Comparison of ENCODE assay signal across 15 cellular contexts in genomic region chr15:89329329-89330084, GRCh38. TPM values are rescaled to one million over a fixed set of nuclear protein-coding genes. Genes with fewer than 3 reads are reported as not detected.
DNase-seq lines count a peak whose midpoint lies in the region; ATAC-seq and TF ChIP-seq lines count a peak whose summit lies in the region.
"Had no signal": no experiment of that assay in that cellular context is flagged by ENCODE, and none has a peak within 500 bp of the region (broad histone marks: within the 10 kb centered on the region; RNA-seq: fewer than 3 reads in every experiment).

No MANE protein-coding gene starts in this region.

- H3K36me3 Mint-ChIP-seq in activated T-helper 1 cell treated with anti-CD3 and anti-CD28 coated beads, Interleukin-12 subunit alpha, Interleukin-12 subunit beta, Interleukin-2, Interleukin-4 antibody, amounts not matched to agents 30 ng/mL and 10 ng/mL and 1 ng/mL, durations not matched to agents 14 hours and 24 hours and 36 hours (ENCODE audit: low read depth): peaks cover 67% of the 10 kb centered on the region
- H3K36me3 Mint-ChIP-seq in natural killer cell: peaks cover 11% of the 10 kb centered on the region

- no peak overlapping the region for H3K9ac ChIP-seq in mammary epithelial cell (ENCODE audit: insufficient read depth, low read length)

- H2AFZ ChIP-seq in mammary epithelial cell (ENCODE audit: low read depth, low read length): no peak overlapping the region

- in situ Hi-C loops in mammary epithelial cell (cut with MboI; ENCODE audit: low sequenced_read_pairs in 2 of 2): no loop called here

- dilution Hi-C loops in mammary epithelial cell (cut with HindIII; ENCODE audit: low sequenced_read_pairs): no loop called here

- POLR2A ChIA-PET in GM10248 (lab: Yijun Ruan, JAX): interaction anchor here (0.6 kb wide), 1 partner anchor 40 kb away, joined by 3 read pairs; no protein-coding TSS in a partner anchor

- peak; percentile 20 for DNase-seq in stimulated activated CD4-positive, alpha-beta T cell treated with anti-CD3 and anti-CD28 coated beads, Interleukin-1b, Interleukin-23, amount 100 ng/mL, for 48 hours
- DNase-seq in stimulated activated CD4-positive, alpha-beta T cell treated with anti-CD3 and anti-CD28 coated beads, Interleukin-4, amount 100 ng/mL, for 4 hours: no peak
- peak; percentile 27 for DNase-seq in activated T-helper 1 cell treated with anti-CD3 and anti-CD28 coated beads, Interleukin-12 subunit alpha, Interleukin-12 subunit beta, Interleukin-2, Interleukin-4 antibody, amounts not matched to agents 30 ng/mL and 10 ng/mL and 1 ng/mL, durations not matched to agents 14 hours and 24 hours and 36 hours (ENCODE audit: low spot score)
- peak; percentile 45 for DNase-seq in natural killer cell
- no peak for DNase-seq in GM10248 (ENCODE audit: extremely low spot score)
- no peak for DNase-seq in 8988T
- DNase-seq in mammary epithelial cell: no peak
- DNase-seq: erythroblast; left lung; NCI-H1105 treated with DMSO at 0.1 percent for 48 hours; NCI-H446; occipital lobe; stimulated activated CD4-positive, alpha-beta T cell treated with anti-CD3 and anti-CD28 coated beads, Interleukin-12 subunit alpha, Interleukin-12 subunit beta, amount 100 ng/mL, for 4 hours had no signal

- BruUV-seq in mammary epithelial cell (replicated peaks; lab: Mats Ljungman, UMichigan): no TSS peak

- no peaks in the 10 kb centered on the region for H3K27me3 ChIP-seq in mammary epithelial cell (ENCODE audit: insufficient read depth, low read length)
- H3K27me3 ChIP-seq: left lung had no signal

- CTCF ChIA-PET in GM10248 (lab: Yijun Ruan, JAX): interaction anchor here (1.1 to 4.2 kb wide), 6 partner anchors 8 to 122 kb away, joined by 3 to 22 read pairs (median 4); no protein-coding TSS in a partner anchor
- CTCF ChIA-PET in mammary epithelial cell (lab: Charles Lee; ENCODE audit: low non-redundant PET): no interaction called here

- intact Hi-C loops in activated T-helper 1 cell treated with anti-CD3 and anti-CD28 coated beads, Interleukin-12 subunit alpha, Interleukin-12 subunit beta, Interleukin-2, Interleukin-4 antibody, amounts not matched to agents 30 ng/mL and 10 ng/mL and 1 ng/mL, durations not matched to agents 14 hours and 24 hours and 36 hours (cut with micrococcal nuclease): loop anchor here (5.0 to 10.0 kb wide), 5 partner anchors 32 to 1625 kb away; partner anchors contain the start of genes HAPLN3, NGRN and RCCD1
- intact Hi-C loops in natural killer cell (cut with micrococcal nuclease): loop anchor here (5.0 to 10.0 kb wide), 2 partner anchors 87 to 125 kb away; partner anchors contain the start of gene FANCI
- intact Hi-C loops in mammary epithelial cell (cut with micrococcal nuclease): loop anchor here (10.0 kb wide), 1 partner anchor 125 kb away; no protein-coding TSS in a partner anchor

- H3K4me3 Mint-ChIP-seq in activated T-helper 1 cell treated with anti-CD3 and anti-CD28 coated beads, Interleukin-12 subunit alpha, Interleukin-12 subunit beta, Interleukin-2, Interleukin-4 antibody, amounts not matched to agents 30 ng/mL and 10 ng/mL and 1 ng/mL, durations not matched to agents 14 hours and 24 hours and 36 hours: peak overlapping the region; percentile 77
- peak overlapping the region; percentile 85 for H3K4me3 Mint-ChIP-seq in natural killer cell

- H3K9me3 ChIP-seq in mammary epithelial cell (replicated peaks; ENCODE audit: insufficient read depth, low read length): no peaks in the 10 kb centered on the region
- H3K9me3 ChIP-seq: left lung had no signal

- H3K4me1 ChIP-seq in mammary epithelial cell (ENCODE audit: insufficient read depth, low read length): peaks cover 28% of the 10 kb centered on the region

- H4K20me1 ChIP-seq in mammary epithelial cell (ENCODE audit: insufficient read depth, low read length): peaks cover 8% of the 10 kb centered on the region

- no peak overlapping the region for H3K4me2 ChIP-seq in mammary epithelial cell (ENCODE audit: insufficient read depth, low read depth, low read length)

- no peak overlapping the region for H3K4me3 ChIP-seq in mammary epithelial cell (replicated peaks in 1 of 3; ENCODE audit: insufficient read depth in 1 of 3, low read depth in 2 of 3, low read length in 3 of 3)
- H3K4me3 ChIP-seq: left lung had no signal

- no peaks in the 10 kb centered on the region for H3K27me3 Mint-ChIP-seq in activated T-helper 1 cell treated with anti-CD3 and anti-CD28 coated beads, Interleukin-12 subunit alpha, Interleukin-12 subunit beta, Interleukin-2, Interleukin-4 antibody, amounts not matched to agents 30 ng/mL and 10 ng/mL and 1 ng/mL, durations not matched to agents 14 hours and 24 hours and 36 hours (ENCODE audit: insufficient read depth)
- no peaks in the 10 kb centered on the region for H3K27me3 Mint-ChIP-seq in natural killer cell (ENCODE audit: low read depth in 2 of 2)

- peak; percentile 48 to 62 (median 61) for ATAC-seq in natural killer cell
- no peak for ATAC-seq in HG03135 (IDR thresholded peaks at IDR 0.05; ENCODE audit: unreplicated experiment)
- ATAC-seq: HCT116, left lung had no signal

- peaks cover 54% of the 10 kb centered on the region for H3K4me1 Mint-ChIP-seq in activated T-helper 1 cell treated with anti-CD3 and anti-CD28 coated beads, Interleukin-12 subunit alpha, Interleukin-12 subunit beta, Interleukin-2, Interleukin-4 antibody, amounts not matched to agents 30 ng/mL and 10 ng/mL and 1 ng/mL, durations not matched to agents 14 hours and 24 hours and 36 hours (ENCODE audit: low read depth)
- H3K4me1 Mint-ChIP-seq in natural killer cell: peaks cover 56 to 71% of the 10 kb centered on the region in 2 donors

- WGBS in mammary epithelial cell (ENCODE audit: low coverage, missing lambda C conversion rate): 82% methylated on average over 7 of the region's 8 CpGs

- H3K27ac ChIP-seq in mammary epithelial cell (ENCODE audit: insufficient read depth, low read depth, low read length): no peak overlapping the region
- H3K27ac ChIP-seq: left lung had no signal

- H3K36me3 ChIP-seq in mammary epithelial cell (ENCODE audit: insufficient read depth, low read length): peaks cover 60% of the 10 kb centered on the region

- H3K79me2 ChIP-seq in mammary epithelial cell (ENCODE audit: insufficient read depth, low read length): peaks cover 92% of the 10 kb centered on the region

- H3K9me3 Mint-ChIP-seq in activated T-helper 1 cell treated with anti-CD3 and anti-CD28 coated beads, Interleukin-12 subunit alpha, Interleukin-12 subunit beta, Interleukin-2, Interleukin-4 antibody, amounts not matched to agents 30 ng/mL and 10 ng/mL and 1 ng/mL, durations not matched to agents 14 hours and 24 hours and 36 hours: no peaks in the 10 kb centered on the region
- H3K9me3 Mint-ChIP-seq in natural killer cell: peaks cover 0 to 3% of the 10 kb centered on the region in 2 donors

- TF ChIP-seq CTCF in natural killer cell (IDR thresholded peaks at IDR 0.05) (no peak), GM10248 (IDR thresholded peaks at IDR 0.05; ENCODE audit: control extremely low read depth, extremely low read depth, low read depth, missing control alignments) (no peak), mammary epithelial cell (conservative IDR thresholded peaks at IDR 0.05 in 1 of 2, IDR thresholded peaks at IDR 0.05 in 1 of 2; ENCODE audit: extremely low read depth in 1 of 2, insufficient read depth in 1 of 2, low read depth in 1 of 2, low read length in 2 of 2) (no peak)

- peak overlapping the region; percentile 79 for H3K27ac Mint-ChIP-seq in activated T-helper 1 cell treated with anti-CD3 and anti-CD28 coated beads, Interleukin-12 subunit alpha, Interleukin-12 subunit beta, Interleukin-2, Interleukin-4 antibody, amounts not matched to agents 30 ng/mL and 10 ng/mL and 1 ng/mL, durations not matched to agents 14 hours and 24 hours and 36 hours
- peak overlapping the region; percentile 83 to 89 for H3K27ac Mint-ChIP-seq in natural killer cell

RNA-seq across cellular contexts. Expression of gene POLG, which starts 5.1 kb away (rescaled TPM):
- total RNA-seq in activated T-helper 1 cell treated with anti-CD3 and anti-CD28 coated beads, Interleukin-12 subunit alpha, Interleukin-12 subunit beta, Interleukin-2, Interleukin-4 antibody, amounts not matched to agents 30 ng/mL and 10 ng/mL and 1 ng/mL, durations not matched to agents 14 hours and 24 hours and 36 hours: 116 and 134 TPM in 2 replicates
- total RNA-seq in natural killer cell (100 to 1,000 TPM; 205 to 253 (median 238) TPM), mammary epithelial cell (10 to 100 TPM; 58.3 to 66.7 TPM)
- polyA plus RNA-seq in mammary epithelial cell: 40.1 TPM
- polyA minus RNA-seq in mammary epithelial cell: 112 TPM

Comparison
In these comparisons a context has a peak if more than half of its experiments do, and no peak if none do; other contexts are left out.
1. DNase-seq: peak in stimulated activated CD4-positive, alpha-beta T cell treated with anti-CD3 and anti-CD28 coated beads, Interleukin-1b, Interleukin-23, amount 100 ng/mL, for 48 hours (single experiment), activated T-helper 1 cell treated with anti-CD3 and anti-CD28 coated beads, Interleukin-12 subunit alpha, Interleukin-12 subunit beta, Interleukin-2, Interleukin-4 antibody, amounts not matched to agents 30 ng/mL and 10 ng/mL and 1 ng/mL, durations not matched to agents 14 hours and 24 hours and 36 hours (single experiment) and natural killer cell (single experiment); none in stimulated activated CD4-positive, alpha-beta T cell treated with anti-CD3 and anti-CD28 coated beads, Interleukin-4, amount 100 ng/mL, for 4 hours (0 of 2), GM10248 (single experiment), 8988T (single experiment) and mammary epithelial cell (single experiment).